23 cellular contexts compared by ENCODE assay signal in genomic region chr17:57667461-57667923, GRCh38.
DNase-seq lines count a peak whose midpoint lies in the region; ATAC-seq, FAIRE-seq and TF ChIP-seq lines count a peak whose summit lies in the region.
"Had no signal": no experiment of that assay in that cellular context is flagged by ENCODE, and none has a peak within 500 bp of the region (broad histone marks: within the 10 kb centered on the region; RNA-seq: fewer than 3 reads in every experiment).

No MANE protein-coding gene starts in this region.

- TF ChIP-seq RAD21 in HepG2 (CRISPR knock-in tag; IDR thresholded peaks at IDR 0.05) = no peak

- no peak for DNase-seq in activated naive CD4-positive, alpha-beta T cell treated with Interleukin-2 at 50 U/mL for 16 hours
- DNase-seq in RWPE2 (ENCODE audit: low spot score) (peak; percentile 56), HepG2 (ENCODE audit: low spot score) (no peak), stomach (peak; percentile 17), NCI-H187 treated with DMSO at 0.1 percent for 48 hours (lab: John Stamatoyannopoulos, UW) (no peak)
- DNase-seq in NK-92 treated with Interleukin-12 subunit alpha and Interleukin-12 subunit beta, amount 100 ng/mL, for 24 hours (lab: John Stamatoyannopoulos, UW) = no peak
- DNase-seq: activated naive CD4-positive, alpha-beta T cell treated with anti-CD3 and anti-CD28 coated beads for 36 hours; brain microvascular endothelial cell; effector CD8-positive, alpha-beta T cell; hypothalamus; KG1; NCI-H1105; NCI-H82; Peyer's patch; posterior cingulate gyrus; small intestine; stimulated activated naive CD4-positive, alpha-beta T cell; SW 1271 had no signal

- in situ Hi-C loops in HepG2 (cut with HindIII; ENCODE audit: extremely low pct_ligation_motif_present, low pct_unique_long_range_greater_than_20kb) = no loop called here

- no peaks in the 10 kb centered on the region for H3K27me3 Mint-ChIP-seq in activated naive CD4-positive, alpha-beta T cell treated with anti-CD3 and anti-CD28 coated beads, Interleukin-2, amount 50 U/mL, for 24 hours

- no peak for FAIRE-seq in HepG2 (lab: Jason Lieb, UNC)
- FAIRE-seq: G401.6, GM12891, small intestine had no signal

- H3K4me3 ChIP-seq in RWPE2 (ENCODE audit: severe bottlenecking) = no peak overlapping the region
- no peak overlapping the region for H3K4me3 ChIP-seq in HepG2 (replicated peaks in 1 of 3; ENCODE audit: insufficient read depth in 1 of 3, low read depth in 2 of 3, low read length in 3 of 3)
- no peak overlapping the region for H3K4me3 ChIP-seq in stomach
- H3K4me3 ChIP-seq: Peyer's patch had no signal

- 100% methylated on average over 3 of the region's 6 CpGs for WGBS in HepG2 (ENCODE audit: low lambda C conversion rate)
- 87 to 95% (median 88%) methylated on average over 4 to 6 of the region's 6 CpGs for WGBS in stomach, 5 donors

- BruUV-seq in HepG2 (replicated peaks; lab: Mats Ljungman, UMichigan) = no TSS peak

- H4K20me1 ChIP-seq in HepG2 (ENCODE audit: insufficient read depth, low read length) = no peaks in the 10 kb centered on the region

- peaks cover 23% of the 10 kb centered on the region for H3K4me1 Mint-ChIP-seq in activated naive CD4-positive, alpha-beta T cell treated with anti-CD3 and anti-CD28 coated beads, Interleukin-2, amount 50 U/mL, for 24 hours

- POLR2A ChIA-PET in HepG2 (lab: Yijun Ruan, JAX) = no interaction called here

- no peaks in the 10 kb centered on the region for H3K9me3 ChIP-seq in RWPE2 (ENCODE audit: severe bottlenecking)
- no peaks in the 10 kb centered on the region for H3K9me3 ChIP-seq in HepG2 (ENCODE audit: low read length)
- H3K9me3 ChIP-seq in stomach = no peaks in the 10 kb centered on the region
- H3K9me3 ChIP-seq: Caco-2, Peyer's patch had no signal

- TF ChIP-seq EP300 in HepG2 (IDR thresholded peaks at IDR 0.05; ENCODE audit: low read depth in 2 of 2, low read length in 2 of 2) = no peak
- TF ChIP-seq EP300 in HepG2 (CRISPR knock-in tag; IDR thresholded peaks at IDR 0.05; ENCODE audit: borderline replicate concordance) = no peak
- no peak for TF ChIP-seq EP300 in stomach (IDR thresholded peaks at IDR 0.05)

- H2AFZ ChIP-seq in HepG2 (ENCODE audit: low read length) = no peak overlapping the region

- H3K9me3 Mint-ChIP-seq in activated naive CD4-positive, alpha-beta T cell treated with anti-CD3 and anti-CD28 coated beads, Interleukin-2, amount 50 U/mL, for 24 hours = no peaks in the 10 kb centered on the region
- H3K9me3 Mint-ChIP-seq: activated naive CD4-positive, alpha-beta T cell treated with anti-CD3 and anti-CD28 coated beads for 36 hours had no signal

- no peak for TF ChIP-seq POLR2A in HepG2 (IDR thresholded peaks at IDR 0.05; ENCODE audit: insufficient read depth in 1 of 2, low read depth in 2 of 2, low read length in 2 of 2)
- TF ChIP-seq POLR2A in stomach (IDR thresholded peaks at IDR 0.05) = no peak

- CTCF ChIA-PET in HepG2 (lab: Yijun Ruan, JAX; ENCODE audit: low intra/inter-chr PET ratio, low total read pairs) = no interaction called here

- ATAC-seq in RWPE2 (ENCODE audit: low read depth) (no peak), HepG2 (no peak), HG03045 (IDR thresholded peaks at IDR 0.05; ENCODE audit: unreplicated experiment) (no peak)

- no peak overlapping the region for H3K9ac ChIP-seq in HepG2 (ENCODE audit: insufficient read depth, low read depth, low read length)

- H3K4me1 ChIP-seq in RWPE2 (ENCODE audit: insufficient read depth, poor library complexity, severe bottlenecking) (peaks cover 8% of the 10 kb centered on the region), HepG2 (ENCODE audit: insufficient read depth, low read length) (no peaks in the 10 kb centered on the region), stomach (peaks cover 8 to 50% (median 23%) of the 10 kb centered on the region in 4 donors)

- no peaks in the 10 kb centered on the region for H3K36me3 Mint-ChIP-seq in activated naive CD4-positive, alpha-beta T cell treated with anti-CD3 and anti-CD28 coated beads, Interleukin-2, amount 50 U/mL, for 24 hours

- no peaks in the 10 kb centered on the region for H3K36me3 ChIP-seq in RWPE2 (ENCODE audit: low read depth)
- H3K36me3 ChIP-seq in HepG2 (replicated peaks in 1 of 2; ENCODE audit: control insufficient read depth in 1 of 2, insufficient read depth in 2 of 2, low read length in 2 of 2) = peaks cover 16 to 37% of the 10 kb centered on the region in 2 experiments; a peak in 4 of 5 replicates
- no peaks in the 10 kb centered on the region for H3K36me3 ChIP-seq in stomach
- H3K36me3 ChIP-seq: brain microvascular endothelial cell, Peyer's patch had no signal

- H3K27me3 ChIP-seq in RWPE2 (ENCODE audit: insufficient read depth, poor library complexity, severe bottlenecking) = no peaks in the 10 kb centered on the region
- no peaks in the 10 kb centered on the region for H3K27me3 ChIP-seq in HepG2 (ENCODE audit: control insufficient read depth in 1 of 2, insufficient read depth in 2 of 2, low read length in 2 of 2)
- H3K27me3 ChIP-seq in stomach = no peaks in the 10 kb centered on the region
- H3K27me3 ChIP-seq: brain microvascular endothelial cell, Peyer's patch had no signal

- H3K27ac Mint-ChIP-seq in activated naive CD4-positive, alpha-beta T cell treated with anti-CD3 and anti-CD28 coated beads, Interleukin-2, amount 50 U/mL, for 24 hours = peak overlapping the region; percentile 76
- H3K27ac Mint-ChIP-seq: activated naive CD4-positive, alpha-beta T cell treated with anti-CD3 and anti-CD28 coated beads for 36 hours had no signal

- H3K27ac ChIP-seq in RWPE2 (ENCODE audit: poor library complexity, severe bottlenecking) (no peak overlapping the region), HepG2 (ENCODE audit: extremely low read length, insufficient read depth, low read length) (no peak overlapping the region), stomach (no peak overlapping the region)
- H3K27ac ChIP-seq: brain microvascular endothelial cell had no signal

- no peak overlapping the region for H3K4me3 Mint-ChIP-seq in activated naive CD4-positive, alpha-beta T cell treated with anti-CD3 and anti-CD28 coated beads, Interleukin-2, amount 50 U/mL, for 24 hours
- H3K4me3 Mint-ChIP-seq: activated naive CD4-positive, alpha-beta T cell treated with anti-CD3 and anti-CD28 coated beads for 36 hours had no signal

- TF ChIP-seq CTCF in RWPE2 (IDR thresholded peaks at IDR 0.05; ENCODE audit: poor library complexity, severe bottlenecking) (no peak), HepG2 (CRISPR knock-in tag; IDR thresholded peaks at IDR 0.05) (no peak), stomach (IDR thresholded peaks at IDR 0.05) (no peak)

- H3K79me2 ChIP-seq in HepG2 (ENCODE audit: insufficient read depth, low read length) = no peaks in the 10 kb centered on the region

- H3K4me2 ChIP-seq in HepG2 (ENCODE audit: low read depth, low read length) = no peak overlapping the region

- intact Hi-C loops in HepG2 (cut with micrococcal nuclease; ENCODE audit: unreplicated experiment) = no loop called here
- intact Hi-C loops in stomach (cut with DNase I; ENCODE audit: low total_unique reads) = loop anchor here (5.0 kb wide), 1 partner anchor 65 kb away; no protein-coding TSS in a partner anchor

TF ChIP-seq in HepG2, 621 proteins besides CTCF, POLR2A, EP300 and RAD21:
- TF ChIP-seq ZNF687 (CRISPR knock-in tag; IDR thresholded peaks at IDR 0.05) = peak; percentile 13; the same call in 1 of the 2 replicates
- TF ChIP-seq CCAR2 (optimal IDR thresholded peaks at IDR 0.05; ENCODE audit: low read depth, low read length) = no peak

Comparison
In these comparisons a context has a peak if more than half of its experiments do, and no peak if none do; other contexts are left out.
1. DNase-seq: peak in RWPE2 (single experiment) and stomach (single experiment); none in activated naive CD4-positive, alpha-beta T cell treated with Interleukin-2 at 50 U/mL for 16 hours (single experiment), HepG2 (single experiment), NK-92 treated with Interleukin-12 subunit alpha and Interleukin-12 subunit beta, amount 100 ng/mL, for 24 hours (single experiment) and NCI-H187 treated with DMSO at 0.1 percent for 48 hours (single experiment).